22 cellular contexts compared by ENCODE assay signal in the genomic region with DNA sequence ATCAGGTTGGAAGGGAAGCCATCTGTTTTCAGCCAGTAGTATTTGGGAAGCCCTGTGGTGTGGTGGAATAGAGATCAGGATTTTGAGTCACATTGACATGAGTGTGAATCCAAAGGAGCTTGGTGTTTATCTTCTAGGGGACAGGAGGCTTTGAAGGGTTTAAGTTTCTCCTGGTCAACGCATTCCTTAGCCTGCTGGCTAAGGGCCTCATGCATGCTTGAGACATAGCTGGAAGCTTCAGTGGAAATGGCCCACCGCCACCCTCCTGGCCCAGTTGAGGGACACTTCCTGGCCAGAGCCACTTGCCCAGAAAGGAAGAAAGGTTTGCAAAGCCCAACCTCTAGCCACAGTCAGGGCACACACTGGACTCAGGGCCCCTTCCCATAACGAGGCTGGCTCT.
"Had no signal": no experiment of that assay in that cellular context is flagged by ENCODE, and none has a peak within 500 bp of the region (broad histone marks: within the 10 kb centered on the region; RNA-seq: fewer than 3 reads in every experiment).

No MANE protein-coding gene starts in this region.

- H3K27ac Mint-ChIP-seq: activated CD4-positive, alpha-beta T cell treated with anti-CD3 and anti-CD28 coated beads, Interleukin-2, amount 10 ng/mL, durations not matched to agents 24 days and 14 days; activated CD8-positive, alpha-beta memory T cell treated with anti-CD3 and anti-CD28 coated beads, Interleukin-2, amount 10 ng/mL, durations not matched to agents 7 days and 5 days; activated CD8-positive, alpha-beta T cell treated with anti-CD3 and anti-CD28 coated beads for 36 hours; activated naive CD4-positive, alpha-beta T cell treated with anti-CD3 and anti-CD28 coated beads, Interleukin-2, amount 10 ng/mL, durations not matched to agents 7 days and 5 days; dendritic cell treated with granulocyte-macrophage colony-stimulating factor and Interleukin-4, amounts not matched to agents 40 ng/mL and 50 ng/mL, for 4 days; memory B cell; naive thymus-derived CD4-positive, alpha-beta T cell; neural progenitor cell; stimulated activated naive CD8-positive, alpha-beta T cell treated with anti-CD3 and anti-CD28 coated beads, Interleukin-15, amount 100 ng/mL, for 72 hours had no signal

- H3K9me3 ChIP-seq: body of pancreas, tibial artery had no signal

- H3K36me3 ChIP-seq: cardiac muscle cell, neural progenitor cell, tibial artery had no signal

- H3K27me3 ChIP-seq: body of pancreas, cardiac muscle cell, neural progenitor cell, tibial artery had no signal

- H3K36me3 Mint-ChIP-seq: activated CD8-positive, alpha-beta memory T cell treated with anti-CD3 and anti-CD28 coated beads, Interleukin-2, amount 10 ng/mL, durations not matched to agents 7 days and 5 days; activated naive CD4-positive, alpha-beta T cell treated with anti-CD3 and anti-CD28 coated beads, Interleukin-2, amount 10 ng/mL, durations not matched to agents 7 days and 5 days; memory B cell; naive thymus-derived CD4-positive, alpha-beta T cell; neural progenitor cell had no signal

- H3K4me1 Mint-ChIP-seq: activated CD4-positive, alpha-beta T cell treated with anti-CD3 and anti-CD28 coated beads, Interleukin-2, amount 10 ng/mL, durations not matched to agents 24 days and 14 days; activated CD8-positive, alpha-beta memory T cell treated with anti-CD3 and anti-CD28 coated beads, Interleukin-2, amount 10 ng/mL, durations not matched to agents 7 days and 5 days; activated naive CD4-positive, alpha-beta T cell treated with anti-CD3 and anti-CD28 coated beads, Interleukin-2, amount 10 ng/mL, durations not matched to agents 7 days and 5 days; memory B cell; naive thymus-derived CD4-positive, alpha-beta T cell; stimulated activated naive CD8-positive, alpha-beta T cell treated with anti-CD3 and anti-CD28 coated beads, Interleukin-15, amount 100 ng/mL, for 72 hours had no signal

- DNase-seq: activated CD4-positive, alpha-beta T cell treated with anti-CD3 and anti-CD28 coated beads, Interleukin-2, amount 10 ng/mL, durations not matched to agents 24 days and 14 days; activated CD8-positive, alpha-beta memory T cell treated with anti-CD3 and anti-CD28 coated beads, Interleukin-2, amount 10 ng/mL, durations not matched to agents 7 days and 5 days; activated CD8-positive, alpha-beta T cell treated with anti-CD3 and anti-CD28 coated beads for 36 hours; activated effector memory CD4-positive, alpha-beta T cell treated with anti-CD3 and anti-CD28 coated beads, Interleukin-2, amount 50 U/mL, for 16 hours; activated naive CD4-positive, alpha-beta T cell treated with anti-CD3 and anti-CD28 coated beads, Interleukin-2, amount 10 ng/mL, durations not matched to agents 7 days and 5 days; activated T-cell treated with anti-CD3 and anti-CD28 coated beads for 4 hours; body of pancreas; effector CD4-positive, alpha-beta T cell; foreskin melanocyte; glutamatergic neuron; hypothalamus; naive thymus-derived CD4-positive, alpha-beta T cell; retina; stimulated activated CD4-positive, alpha-beta T cell treated with anti-CD3 and anti-CD28 coated beads, Interleukin-1b, Interleukin-23, amount 100 ng/mL, for 48 hours; stimulated activated naive CD8-positive, alpha-beta T cell treated with anti-CD3 and anti-CD28 coated beads, Interleukin-15, amount 100 ng/mL, for 72 hours; tibial artery had no signal

- H3K4me3 Mint-ChIP-seq: activated CD4-positive, alpha-beta T cell treated with anti-CD3 and anti-CD28 coated beads, Interleukin-2, amount 10 ng/mL, durations not matched to agents 24 days and 14 days; activated CD8-positive, alpha-beta memory T cell treated with anti-CD3 and anti-CD28 coated beads, Interleukin-2, amount 10 ng/mL, durations not matched to agents 7 days and 5 days; activated CD8-positive, alpha-beta T cell treated with anti-CD3 and anti-CD28 coated beads for 36 hours; activated naive CD4-positive, alpha-beta T cell treated with anti-CD3 and anti-CD28 coated beads, Interleukin-2, amount 10 ng/mL, durations not matched to agents 7 days and 5 days; dendritic cell treated with granulocyte-macrophage colony-stimulating factor and Interleukin-4, amounts not matched to agents 40 ng/mL and 50 ng/mL, for 4 days; memory B cell; naive thymus-derived CD4-positive, alpha-beta T cell; neural progenitor cell; stimulated activated naive CD8-positive, alpha-beta T cell treated with anti-CD3 and anti-CD28 coated beads, Interleukin-15, amount 100 ng/mL, for 72 hours had no signal

- H3K27me3 Mint-ChIP-seq: activated CD8-positive, alpha-beta T cell treated with anti-CD3 and anti-CD28 coated beads for 36 hours; dendritic cell treated with granulocyte-macrophage colony-stimulating factor and Interleukin-4, amounts not matched to agents 40 ng/mL and 50 ng/mL, for 4 days; memory B cell; stimulated activated naive CD8-positive, alpha-beta T cell treated with anti-CD3 and anti-CD28 coated beads, Interleukin-15, amount 100 ng/mL, for 72 hours had no signal

- ATAC-seq: activated CD4-positive, CD25-positive, alpha-beta regulatory T cell treated with anti-CD3 and anti-CD28 coated beads, Interleukin-2, amount 50 U/mL, for 24 hours; activated CD8-positive, alpha-beta memory T cell treated with anti-CD3 and anti-CD28 coated beads, Interleukin-2, amount 10 ng/mL, durations not matched to agents 7 days and 5 days; activated CD8-positive, alpha-beta T cell treated with anti-CD3 and anti-CD28 coated beads for 36 hours; body of pancreas; naive thymus-derived CD4-positive, alpha-beta T cell; stimulated activated naive CD8-positive, alpha-beta T cell treated with anti-CD3 and anti-CD28 coated beads, Interleukin-15, amount 100 ng/mL, for 72 hours had no signal

- H3K4me3 ChIP-seq: body of pancreas, cardiac muscle cell, neural progenitor cell, skin epidermis, tibial artery had no signal

- H3K9me3 Mint-ChIP-seq: activated CD4-positive, alpha-beta T cell treated with anti-CD3 and anti-CD28 coated beads, Interleukin-2, amount 10 ng/mL, durations not matched to agents 24 days and 14 days; activated CD8-positive, alpha-beta T cell treated with anti-CD3 and anti-CD28 coated beads for 36 hours; activated naive CD4-positive, alpha-beta T cell treated with anti-CD3 and anti-CD28 coated beads, Interleukin-2, amount 10 ng/mL, durations not matched to agents 7 days and 5 days; dendritic cell treated with granulocyte-macrophage colony-stimulating factor and Interleukin-4, amounts not matched to agents 40 ng/mL and 50 ng/mL, for 4 days; memory B cell; neural progenitor cell; stimulated activated naive CD8-positive, alpha-beta T cell treated with anti-CD3 and anti-CD28 coated beads, Interleukin-15, amount 100 ng/mL, for 72 hours had no signal
